In genomic region chr10:17077251-17077904, GRCh38 we compare ENCODE assay signal across 31 cellular contexts. TPM values are rescaled to one million over a fixed set of nuclear protein-coding genes. Genes with fewer than 3 reads are reported as not detected.
A peak's percentile ranks its signal among the peaks of the same experiment; 100 is the strongest.
DNase-seq lines count a peak whose midpoint lies in the region; ATAC-seq, FAIRE-seq and TF ChIP-seq lines count a peak whose summit lies in the region.
"Had no signal": no experiment of that assay in that cellular context is flagged by ENCODE, and none has a peak within 500 bp of the region (broad histone marks: within the 10 kb centered on the region; RNA-seq: fewer than 3 reads in every experiment).

No MANE protein-coding gene starts in this region.

- peaks cover 34% of the 10 kb centered on the region for H3K4me1 ChIP-seq in keratinocyte (ENCODE audit: control insufficient read depth, extremely low read depth, insufficient read depth, low read length)
- H3K4me1 ChIP-seq: colonic mucosa had no signal

- no peaks in the 10 kb centered on the region for H3K9me1 ChIP-seq in keratinocyte (ENCODE audit: control insufficient read depth, extremely low read depth, insufficient read depth, low read length)

- no peak overlapping the region for H3K9ac ChIP-seq in keratinocyte (ENCODE audit: control insufficient read depth, extremely low read depth, insufficient read depth, low read length)

- H3K9me3 ChIP-seq in keratinocyte (ENCODE audit: control insufficient read depth, low read depth, low read length), result no peaks in the 10 kb centered on the region
- H3K9me3 ChIP-seq: colonic mucosa, spleen had no signal

- FAIRE-seq in keratinocyte (lab: Jason Lieb, UNC), result peak; percentile 26
- FAIRE-seq: H1, TTC549 had no signal

- H3K36me3 ChIP-seq in keratinocyte (ENCODE audit: control insufficient read depth in 2 of 2, extremely low read depth in 1 of 2, insufficient read depth in 2 of 2, low read length in 2 of 2), result no peaks in the 10 kb centered on the region
- H3K36me3 ChIP-seq: colonic mucosa, spleen had no signal

- no peak for TF ChIP-seq CTCF in AG09319 (IDR thresholded peaks at IDR 0.05; ENCODE audit: low read depth, low read length)
- TF ChIP-seq CTCF in keratinocyte (optimal IDR thresholded peaks at IDR 0.05 in 1 of 3, IDR thresholded peaks at IDR 0.05 in 1 of 3, conservative IDR thresholded peaks at IDR 0.05 in 1 of 3; ENCODE audit: extremely low read depth in 1 of 3, insufficient read depth in 2 of 3, low read length in 3 of 3), result no peak
- TF ChIP-seq CTCF in GM10266 (IDR thresholded peaks at IDR 0.05; ENCODE audit: control insufficient read depth, insufficient read depth, low read depth, missing control alignments), result no peak

- H3K4me2 ChIP-seq in keratinocyte (ENCODE audit: control insufficient read depth, extremely low read depth, insufficient read depth, low read depth, low read length), result no peak overlapping the region

- no peak overlapping the region for H3K27ac ChIP-seq in keratinocyte (ENCODE audit: control insufficient read depth, insufficient read depth, low read length)
- H3K27ac ChIP-seq: colonic mucosa, spleen had no signal

- dilution Hi-C loops in keratinocyte (cut with MboI; ENCODE audit: extremely low pct_ligation_motif_present, low sequenced_read_pairs), result no loop called here

- TF ChIP-seq POLR2A in GM18505 (IDR thresholded peaks at IDR 0.05; ENCODE audit: borderline replicate concordance, extremely low read depth, insufficient read depth, insufficient read length), result no peak

- H3K4me3 ChIP-seq in keratinocyte (ENCODE audit: control insufficient read depth in 2 of 3, extremely low read depth in 1 of 3, insufficient read depth in 2 of 3, low read depth in 1 of 3, low read length in 3 of 3), result no peak overlapping the region
- H3K4me3 ChIP-seq: colonic mucosa, spleen had no signal

- ATAC-seq in GM21381 (IDR thresholded peaks at IDR 0.05; ENCODE audit: unreplicated experiment) (no peak), GM18505 (IDR thresholded peaks at IDR 0.05; ENCODE audit: unreplicated experiment) (no peak)
- ATAC-seq: effector memory CD8-positive, alpha-beta T cell; esophagus mucosa; left cardiac atrium; Right ventricle myocardium inferior; stimulated activated memory B cell treated with anti-CD40 and anti-IgM and Interleukin-4, amounts not matched to agents 10 μg/mL and 1 μg/mL and 100 μg/mL, for 72 hours had no signal

- H3K79me2 ChIP-seq in keratinocyte (ENCODE audit: control insufficient read depth, insufficient read depth, low read length), result no peaks in the 10 kb centered on the region

- H4K20me1 ChIP-seq in keratinocyte (ENCODE audit: control insufficient read depth, extremely low read depth, insufficient read depth, low read length), result no peaks in the 10 kb centered on the region

- H2AFZ ChIP-seq in keratinocyte (ENCODE audit: control insufficient read depth, low read length), result no peak overlapping the region

- DNase-seq in AG09319 (ENCODE audit: extremely low read depth, low read depth), result peak; percentile 49
- peak; percentile 41 for DNase-seq in RKO (ENCODE audit: low spot score)
- DNase-seq in dedifferentiated amniotic fluid mesenchymal stem cell (ENCODE audit: extremely low spot score), result peak; percentile 61
- no peak for DNase-seq in keratinocyte (ENCODE audit: low read depth, low spot score)
- DNase-seq in T-helper 9 cell, result no peak
- no peak for DNase-seq in GM10266 (ENCODE audit: extremely low spot score)
- DNase-seq: activated effector memory CD4-positive, alpha-beta T cell treated with anti-CD3 and anti-CD28 coated beads, Interleukin-2, amount 50 U/mL, for 16 hours; colonic mucosa; DMS53; effector memory CD8-positive, alpha-beta T cell; GF-D8; head of caudate nucleus; Kasumi-1; left cardiac atrium; mesendoderm; NCI-H1092; NCI-H2029 treated with DMSO at 0.1 percent for 48 hours; NCI-H345; NCI-H774; nucleus accumbens; retina; spleen; stimulated activated CD4-positive, alpha-beta T cell treated with anti-CD3 and anti-CD28 coated beads, Interleukin-4, amount 100 ng/mL, for 1 hour; SW 1271 had no signal

- no peaks in the 10 kb centered on the region for H3K27me3 ChIP-seq in keratinocyte (ENCODE audit: control insufficient read depth, extremely low read depth, insufficient read depth, low read length)
- H3K27me3 ChIP-seq: colonic mucosa, spleen had no signal

RNA-seq across cellular contexts. Expression of gene CUBN, which starts 52.2 kb away (rescaled TPM):
- polyA plus RNA-seq in keratinocyte, result 0.06 to 0.35 TPM (median 0.07 TPM) in 3 replicates
- polyA plus RNA-seq in keratinocyte (2011; ENCODE audit: low read depth), result 0.02 TPM
- 0.17 and 0.19 TPM in 2 replicates for polyA plus RNA-seq in keratinocyte (2011; cell fraction: cytosol; rRNA removed)
- 0.82 and 1.4 TPM in 2 replicates for polyA plus RNA-seq in keratinocyte (2011; cell fraction: nucleus; rRNA removed)
- polyA plus RNA-seq in keratinocyte (2012; ENCODE audit: low replicate concordance), result 0.08 and 0.18 TPM in 2 replicates
- 0.03 to 1.8 TPM (median 0.26 TPM) in 3 replicates for polyA minus RNA-seq in keratinocyte
- not detected for polyA minus RNA-seq in keratinocyte (2011; cell fraction: cytosol; rRNA and poly(A)+ RNA removed)
- polyA minus RNA-seq in keratinocyte (2011; cell fraction: nucleus; rRNA and poly(A)+ RNA removed), result 1.2 and 1.9 TPM in 2 replicates

Comparison
In these comparisons a context has a peak if more than half of its experiments do, and no peak if none do; other contexts are left out.
1. DNase-seq: peak in AG09319 (single experiment), RKO (single experiment) and dedifferentiated amniotic fluid mesenchymal stem cell (single experiment); none in keratinocyte (single experiment), T-helper 9 cell (single experiment) and GM10266 (single experiment).